28 cellular contexts compared by ENCODE assay signal in the genomic region with DNA sequence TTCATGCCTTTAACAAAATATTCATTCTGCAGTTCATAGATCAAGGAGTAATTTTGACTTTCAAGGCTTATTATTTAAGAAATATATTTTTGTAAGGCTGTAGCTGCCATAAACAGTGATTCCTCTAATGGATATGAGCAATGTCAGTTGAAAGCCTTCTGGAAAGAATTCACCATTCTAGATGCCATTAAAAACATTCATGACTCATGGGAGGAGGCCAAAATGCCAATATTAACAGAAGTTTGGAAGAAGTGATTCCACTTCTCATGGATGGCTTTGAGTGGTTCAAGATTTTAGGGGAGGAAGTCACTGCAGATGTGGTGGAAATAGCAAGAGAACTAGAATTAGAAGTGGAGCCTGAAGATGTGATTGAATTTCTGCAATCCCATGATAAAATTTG.
"Had no signal": no experiment of that assay in that cellular context is flagged by ENCODE, and none has a peak within 500 bp of the region (broad histone marks: within the 10 kb centered on the region; RNA-seq: fewer than 3 reads in every experiment).

No MANE protein-coding gene starts in this region.

- H3K27ac ChIP-seq: neural progenitor cell, ovary, parathyroid adenoma, psoas muscle, right lobe of liver, sigmoid colon, skin epidermis, spleen, thyroid gland, tibial nerve, upper lobe of left lung, vagina had no signal

- H3K4me1 ChIP-seq: neural progenitor cell, parathyroid adenoma, psoas muscle, right lobe of liver, spleen, thyroid gland, tibial nerve, upper lobe of left lung, vagina had no signal

- H3K4me2 ChIP-seq: neural progenitor cell, smooth muscle cell had no signal

- H2AFZ ChIP-seq: neural progenitor cell, parathyroid adenoma had no signal

- DNase-seq: naive thymus-derived CD4-positive, alpha-beta T cell; natural killer cell; occipital lobe; ovary; posterior cingulate gyrus; psoas muscle; right cardiac atrium; right lobe of liver; sigmoid colon; spleen; stimulated activated CD4-positive, alpha-beta T cell treated with anti-CD3 and anti-CD28 coated beads, Interleukin-12 subunit alpha, Interleukin-12 subunit beta, amount 100 ng/mL, for 4 hours; stimulated activated CD4-positive, alpha-beta T cell treated with anti-CD3 and anti-CD28 coated beads, Interleukin-1b, Interleukin-23, amount 100 ng/mL, for 48 hours; stimulated activated CD4-positive, alpha-beta T cell treated with anti-CD3 and anti-CD28 coated beads, Interleukin-4, amount 100 ng/mL, for 1 hour; stimulated activated CD4-positive, alpha-beta T cell treated with anti-CD3 and anti-CD28 coated beads, Interleukin-4, amount 100 ng/mL, for 4 hours; stimulated activated CD8-positive, alpha-beta memory T cell treated with anti-CD3 and anti-CD28 coated beads, Interleukin-4, amount 100 ng/mL, for 48 hours; stimulated activated naive CD4-positive, alpha-beta T cell; stimulated activated naive CD8-positive, alpha-beta T cell treated with anti-CD3 and anti-CD28 coated beads, Interleukin-15, amount 100 ng/mL, for 72 hours; stimulated activated naive CD8-positive, alpha-beta T cell treated with anti-CD3 and anti-CD28 coated beads, Interleukin-15, Interleukin-2, amounts not matched to agents 100 U/mL and 50 U/mL, for 24 hours; thyroid gland; trophoblast cell; upper lobe of left lung had no signal

- H3K79me2 ChIP-seq: parathyroid adenoma had no signal

- H3K27me3 ChIP-seq: neural progenitor cell, ovary, right lobe of liver, sigmoid colon, spleen, thyroid gland, tibial nerve, upper lobe of left lung, vagina had no signal

- H3K9ac ChIP-seq: neural progenitor cell, parathyroid adenoma had no signal

- H3K36me3 ChIP-seq: neural progenitor cell, ovary, right lobe of liver, sigmoid colon, spleen, thoracic aorta, thyroid gland, tibial nerve, upper lobe of left lung, vagina had no signal

- H3K4me3 ChIP-seq: neural progenitor cell, ovary, psoas muscle, right lobe of liver, sigmoid colon, skin epidermis, smooth muscle cell, spleen, thoracic aorta, thyroid gland, tibial nerve, upper lobe of left lung, vagina had no signal

- H3K9me3 ChIP-seq: ovary, psoas muscle, right lobe of liver, thyroid gland, upper lobe of left lung, vagina had no signal
